19 cellular contexts compared by ENCODE assay signal in genomic region chr11:80898910-80899309, GRCh38.
"Had no signal": no experiment of that assay in that cellular context is flagged by ENCODE, and none has a peak within 500 bp of the region (broad histone marks: within the 10 kb centered on the region; RNA-seq: fewer than 3 reads in every experiment).

No MANE protein-coding gene starts in this region.

- H3K4me3 Mint-ChIP-seq: activated CD4-positive, alpha-beta T cell treated with anti-CD3 and anti-CD28 coated beads for 36 hours; activated CD8-positive, alpha-beta T cell treated with anti-CD3 and anti-CD28 coated beads for 36 hours; activated naive CD8-positive, alpha-beta T cell treated with anti-CD3 and anti-CD28 coated beads, Interleukin-2, amount 50 U/mL, for 24 hours; activated T-helper 1 cell treated with anti-CD3 and anti-CD28 coated beads, Interleukin-12 subunit alpha, Interleukin-12 subunit beta, Interleukin-2, Interleukin-4 antibody, amounts not matched to agents 30 ng/mL and 10 ng/mL and 1 ng/mL, durations not matched to agents 14 hours and 24 hours and 36 hours; natural killer cell treated with Interleukin-12 subunit alpha and Interleukin-12 subunit beta and Interleukin-15 and Interleukin-18, amount 100 ng/mL, for 72 hours; stimulated activated memory B cell treated with anti-CD40 and anti-IgM and Interleukin-4, amounts not matched to agents 10 μg/mL and 1 μg/mL and 100 μg/mL, for 72 hours had no signal

- H3K27ac ChIP-seq: cardiac muscle cell, esophagus muscularis mucosa, heart left ventricle, left lung, prostate gland, right lobe of liver, spleen had no signal

- H3K36me3 Mint-ChIP-seq: stimulated activated memory B cell treated with anti-CD40 and anti-IgM and Interleukin-4, amounts not matched to agents 10 μg/mL and 1 μg/mL and 100 μg/mL, for 72 hours had no signal

- H3K9me3 ChIP-seq: esophagus muscularis mucosa, heart left ventricle, left lung, prostate gland, right lobe of liver had no signal

- H3K4me3 ChIP-seq: cardiac muscle cell, esophagus muscularis mucosa, heart left ventricle, left lung, prostate gland, right lobe of liver, spleen had no signal

- H3K4me1 Mint-ChIP-seq: activated CD4-positive, alpha-beta T cell treated with anti-CD3 and anti-CD28 coated beads for 36 hours; activated naive CD8-positive, alpha-beta T cell treated with anti-CD3 and anti-CD28 coated beads, Interleukin-2, amount 50 U/mL, for 24 hours had no signal

- H3K36me3 ChIP-seq: cardiac muscle cell, esophagus muscularis mucosa, heart left ventricle, left lung, prostate gland, right lobe of liver, spleen had no signal

- H3K27me3 Mint-ChIP-seq: activated CD4-positive, alpha-beta T cell treated with anti-CD3 and anti-CD28 coated beads for 36 hours; activated CD8-positive, alpha-beta T cell treated with anti-CD3 and anti-CD28 coated beads for 36 hours; activated naive CD8-positive, alpha-beta T cell treated with anti-CD3 and anti-CD28 coated beads, Interleukin-2, amount 50 U/mL, for 24 hours; natural killer cell treated with Interleukin-12 subunit alpha and Interleukin-12 subunit beta and Interleukin-15 and Interleukin-18, amount 100 ng/mL, for 72 hours had no signal

- DNase-seq: activated CD4-positive, alpha-beta T cell treated with anti-CD3 and anti-CD28 coated beads for 36 hours; activated CD8-positive, alpha-beta memory T cell treated with anti-CD3 and anti-CD28 coated beads, Interleukin-2, amount 50 U/mL, for 48 hours; activated CD8-positive, alpha-beta T cell treated with anti-CD3 and anti-CD28 coated beads for 36 hours; activated naive CD4-positive, alpha-beta T cell treated with Interleukin-2 at 50 U/mL for 16 hours; activated naive CD8-positive, alpha-beta T cell treated with anti-CD3 and anti-CD28 coated beads, Interleukin-2, amount 50 U/mL, for 24 hours; foreskin melanocyte; heart left ventricle; left lung; nucleus accumbens; right lobe of liver; spleen; stimulated activated CD4-positive, alpha-beta T cell treated with anti-CD3 and anti-CD28 coated beads, Interleukin-1b, Interleukin-23, amount 100 ng/mL, for 48 hours; trophoblast cell had no signal

- H3K4me1 ChIP-seq: esophagus muscularis mucosa, left lung, right lobe of liver, spleen had no signal

- H3K27ac Mint-ChIP-seq: activated CD4-positive, alpha-beta T cell treated with anti-CD3 and anti-CD28 coated beads for 36 hours; activated CD8-positive, alpha-beta T cell treated with anti-CD3 and anti-CD28 coated beads for 36 hours; activated naive CD8-positive, alpha-beta T cell treated with anti-CD3 and anti-CD28 coated beads, Interleukin-2, amount 50 U/mL, for 24 hours; activated T-helper 1 cell treated with anti-CD3 and anti-CD28 coated beads, Interleukin-12 subunit alpha, Interleukin-12 subunit beta, Interleukin-2, Interleukin-4 antibody, amounts not matched to agents 30 ng/mL and 10 ng/mL and 1 ng/mL, durations not matched to agents 14 hours and 24 hours and 36 hours; natural killer cell treated with Interleukin-12 subunit alpha and Interleukin-12 subunit beta and Interleukin-15 and Interleukin-18, amount 100 ng/mL, for 72 hours; stimulated activated memory B cell treated with anti-CD40 and anti-IgM and Interleukin-4, amounts not matched to agents 10 μg/mL and 1 μg/mL and 100 μg/mL, for 72 hours had no signal

- ATAC-seq: activated CD4-positive, alpha-beta T cell treated with anti-CD3 and anti-CD28 coated beads for 36 hours; activated CD8-positive, alpha-beta T cell treated with anti-CD3 and anti-CD28 coated beads for 36 hours; activated naive CD8-positive, alpha-beta T cell treated with anti-CD3 and anti-CD28 coated beads, Interleukin-2, amount 50 U/mL, for 24 hours; left lung; natural killer cell treated with Interleukin-12 subunit alpha and Interleukin-12 subunit beta and Interleukin-15 and Interleukin-18, amount 100 ng/mL, for 72 hours; right lobe of liver; stimulated activated memory B cell treated with anti-CD40 and anti-IgM and Interleukin-4, amounts not matched to agents 10 μg/mL and 1 μg/mL and 100 μg/mL, for 72 hours had no signal

- H3K9me3 Mint-ChIP-seq: stimulated activated memory B cell treated with anti-CD40 and anti-IgM and Interleukin-4, amounts not matched to agents 10 μg/mL and 1 μg/mL and 100 μg/mL, for 72 hours had no signal

- H3K27me3 ChIP-seq: cardiac muscle cell, esophagus muscularis mucosa, heart left ventricle, left lung, right lobe of liver, spleen had no signal
